ENCODE assay signal across 13 cellular contexts in the genomic region with DNA sequence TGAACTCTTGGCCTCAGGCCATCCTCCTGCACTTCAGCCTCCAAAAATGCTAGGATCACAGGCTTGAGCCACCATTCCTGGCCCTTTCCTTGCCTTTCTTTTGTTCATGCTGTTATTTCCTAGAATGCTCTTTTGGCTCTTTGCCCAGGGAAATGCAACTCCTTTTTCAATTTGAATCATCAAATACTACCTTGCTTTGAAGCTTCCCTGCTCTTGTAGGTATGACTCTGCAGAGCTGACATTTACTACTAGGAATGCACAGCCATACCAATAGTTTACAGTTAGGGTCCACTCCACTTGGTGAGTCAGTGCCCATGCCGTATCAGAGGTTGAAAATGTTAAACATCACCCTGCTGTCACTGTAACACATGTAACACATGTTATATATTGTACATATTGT.
DNase-seq lines count a peak whose midpoint lies in the region; ATAC-seq and TF ChIP-seq lines count a peak whose summit lies in the region.
"Had no signal": no experiment of that assay in that cellular context is flagged by ENCODE, and none has a peak within 500 bp of the region (broad histone marks: within the 10 kb centered on the region; RNA-seq: fewer than 3 reads in every experiment).

No MANE protein-coding gene starts in this region.

- H3K27ac ChIP-seq in SJSA1 (no peak overlapping the region), foreskin keratinocyte (no peak overlapping the region), right atrium auricular region (no peak overlapping the region)

- DNase-seq in NCI-H2107 treated with DMSO at 0.1 percent for 48 hours (lab: John Stamatoyannopoulos, UW; ENCODE audit: unreplicated experiment) (peak; percentile 5), NCI-H2107 (lab: John Stamatoyannopoulos, UW) (no peak), HS-27A (ENCODE audit: low read depth) (peak; percentile 29), SJSA1 (ENCODE audit: low read depth in 1 of 2, low spot score in 2 of 2) (peak; percentile 57), foreskin keratinocyte (peak; percentile 86 to 94), right atrium auricular region (ENCODE audit: low spot score) (no peak), germinal center (ENCODE audit: low spot score) (no peak)
- DNase-seq: activated naive CD4-positive, alpha-beta T cell treated with Interleukin-2 at 50 U/mL for 16 hours; effector memory CD4-positive, alpha-beta T cell; NCI-H1930 had no signal

- H3K36me3 ChIP-seq in SJSA1: no peaks in the 10 kb centered on the region
- no peaks in the 10 kb centered on the region for H3K36me3 ChIP-seq in right atrium auricular region

- no peaks in the 10 kb centered on the region for H3K27me3 ChIP-seq in SJSA1 (replicated peaks)
- no peaks in the 10 kb centered on the region for H3K27me3 ChIP-seq in foreskin keratinocyte
- no peaks in the 10 kb centered on the region for H3K27me3 ChIP-seq in right atrium auricular region

- H3K4me1 ChIP-seq in SJSA1 (replicated peaks): peaks cover 19% of the 10 kb centered on the region
- H3K4me1 ChIP-seq in foreskin keratinocyte: peaks cover 11% of the 10 kb centered on the region
- H3K4me1 ChIP-seq in right atrium auricular region: no peaks in the 10 kb centered on the region

- ATAC-seq in foreskin keratinocyte (peak; percentile 100), GM21367 (IDR thresholded peaks at IDR 0.05; ENCODE audit: unreplicated experiment) (no peak)
- ATAC-seq: Right ventricle myocardium inferior, WTC11 had no signal

- TF ChIP-seq CTCF in foreskin keratinocyte (conservative IDR thresholded peaks at IDR 0.05) (no peak), right atrium auricular region (IDR thresholded peaks at IDR 0.05) (no peak)

- H3K4me3 ChIP-seq in SJSA1: no peak overlapping the region
- H3K4me3 ChIP-seq in right atrium auricular region: no peak overlapping the region

- H3K9me3 ChIP-seq in SJSA1 (replicated peaks): no peaks in the 10 kb centered on the region
- H3K9me3 ChIP-seq in right atrium auricular region: no peaks in the 10 kb centered on the region

Comparison
In these comparisons a context has a peak if more than half of its experiments do, and no peak if none do; other contexts are left out.
1. DNase-seq: peak in NCI-H2107 treated with DMSO at 0.1 percent for 48 hours (single experiment), HS-27A (single experiment), SJSA1 (2 of 2) and foreskin keratinocyte (2 of 2); none in NCI-H2107 (single experiment), right atrium auricular region (single experiment) and germinal center (single experiment).